Comparison of ENCODE assay signal across 14 cellular contexts in genomic region chr16:89912627-89913026, GRCh38. TPM values are rescaled to one million over a fixed set of nuclear protein-coding genes. Genes with fewer than 3 reads are reported as not detected.
A peak's percentile ranks its signal among the peaks of the same experiment; 100 is the strongest.
DNase-seq lines count a peak whose midpoint lies in the region; ATAC-seq, FAIRE-seq and TF ChIP-seq lines count a peak whose summit lies in the region.
"Had no signal": no experiment of that assay in that cellular context is flagged by ENCODE, and none has a peak within 500 bp of the region (broad histone marks: within the 10 kb centered on the region; RNA-seq: fewer than 3 reads in every experiment).

No MANE protein-coding gene starts in this region.

- no peak for FAIRE-seq in GM12892 (lab: Jason Lieb, UNC)
- FAIRE-seq: A549 had no signal

- H3K4me1 Mint-ChIP-seq in neural crest cell, result peaks cover 15% of the 10 kb centered on the region

- no peak overlapping the region for H3K4me3 Mint-ChIP-seq in neural crest cell
- H3K4me3 Mint-ChIP-seq: CD4-positive, alpha-beta memory T cell had no signal

- H3K27ac Mint-ChIP-seq in neural crest cell (ENCODE audit: unreplicated experiment), result peak overlapping the region; percentile 35

- H3K36me3 ChIP-seq in MG63, result peaks cover 6% of the 10 kb centered on the region

- no peak for TF ChIP-seq CTCF in neural crest cell (conservative IDR thresholded peaks at IDR 0.05)

- peaks cover 3% of the 10 kb centered on the region for H3K9me3 ChIP-seq in MG63
- H3K9me3 ChIP-seq: BE2C had no signal

- H3K36me3 Mint-ChIP-seq in neural crest cell (ENCODE audit: low read depth), result peaks cover 7% of the 10 kb centered on the region

- ATAC-seq in HG03469 (IDR thresholded peaks at IDR 0.05; ENCODE audit: unreplicated experiment), result no peak
- ATAC-seq: A549 had no signal

- H3K4me3 ChIP-seq in MG63, result no peak overlapping the region
- H3K4me3 ChIP-seq: A549, GM23248 had no signal

- DNase-seq in GM12892 (ENCODE audit: insufficient read length) (no peak), MG63 (peak; percentile 6), neural crest cell (ENCODE audit: low read depth, low spot score) (no peak), NCI-H774 (lab: John Stamatoyannopoulos, UW) (no peak)
- no peak for DNase-seq in activated CD4-positive, alpha-beta T cell treated with anti-CD3 and anti-CD28 coated beads for 4 hours
- DNase-seq: BE2C, COR-L47, DMS53, GF-D8, GM23248, H7 had no signal

- H3K27me3 Mint-ChIP-seq in neural crest cell (ENCODE audit: low read depth), result no peaks in the 10 kb centered on the region
- H3K27me3 Mint-ChIP-seq: CD4-positive, alpha-beta memory T cell had no signal

- TF ChIP-seq POLR2A in GM12892 (IDR thresholded peaks at IDR 0.05; ENCODE audit: low read depth, low read length), result 0 out of 2 replicates have a peak, but pooled peaks have one; percentile 26

- no peaks in the 10 kb centered on the region for H3K9me3 Mint-ChIP-seq in neural crest cell
- H3K9me3 Mint-ChIP-seq: CD4-positive, alpha-beta memory T cell had no signal

- no peaks in the 10 kb centered on the region for H3K27me3 ChIP-seq in MG63
- H3K27me3 ChIP-seq: BE2C had no signal

RNA-seq across cellular contexts. Expression of gene MC1R, which starts 6.0 kb away (rescaled TPM):
- 0.76 TPM for polyA plus RNA-seq in GM12892 (2012; ENCODE audit: missing spikeins)
- 12.1 and 21.1 TPM in 2 replicates for total RNA-seq in MG63 (2014; rRNA removed; shearing (Covaris generic); ENCODE audit: low replicate concordance)
- total RNA-seq in neural crest cell, result 7.7 and 8.3 TPM in 2 replicates

RNA-seq across cellular contexts. Expression of gene TUBB3, which starts 10.5 kb away (rescaled TPM):
- 0.38 TPM for polyA plus RNA-seq in GM12892 (2012; ENCODE audit: missing spikeins)
- total RNA-seq in MG63 (2014; rRNA removed; shearing (Covaris generic); ENCODE audit: low replicate concordance), result 803 and 1,289 TPM in 2 replicates
- total RNA-seq in neural crest cell, result 518 and 541 TPM in 2 replicates
- polyA plus RNA-seq: CD4-positive, alpha-beta memory T cell had no signal

RNA-seq across cellular contexts. Expression of gene DEF8, which starts 35.9 kb away (rescaled TPM):
- polyA plus RNA-seq in GM12892 (2012; ENCODE audit: missing spikeins), result 20.5 TPM
- 357 and 571 TPM in 2 replicates for total RNA-seq in MG63 (2014; rRNA removed; shearing (Covaris generic); ENCODE audit: low replicate concordance)
- total RNA-seq in neural crest cell, result 67.6 and 70.1 TPM in 2 replicates

RNA-seq across cellular contexts. Expression of gene TCF25, which starts 39.2 kb away (rescaled TPM):
- polyA plus RNA-seq in GM12892 (2012; ENCODE audit: missing spikeins), result 91.9 TPM
- total RNA-seq in MG63 (2014; rRNA removed; shearing (Covaris generic); ENCODE audit: low replicate concordance), result 53.2 and 71.3 TPM in 2 replicates
- 198 and 209 TPM in 2 replicates for total RNA-seq in neural crest cell
